ENCODE assay signal across 10 cellular contexts in the genomic region with DNA sequence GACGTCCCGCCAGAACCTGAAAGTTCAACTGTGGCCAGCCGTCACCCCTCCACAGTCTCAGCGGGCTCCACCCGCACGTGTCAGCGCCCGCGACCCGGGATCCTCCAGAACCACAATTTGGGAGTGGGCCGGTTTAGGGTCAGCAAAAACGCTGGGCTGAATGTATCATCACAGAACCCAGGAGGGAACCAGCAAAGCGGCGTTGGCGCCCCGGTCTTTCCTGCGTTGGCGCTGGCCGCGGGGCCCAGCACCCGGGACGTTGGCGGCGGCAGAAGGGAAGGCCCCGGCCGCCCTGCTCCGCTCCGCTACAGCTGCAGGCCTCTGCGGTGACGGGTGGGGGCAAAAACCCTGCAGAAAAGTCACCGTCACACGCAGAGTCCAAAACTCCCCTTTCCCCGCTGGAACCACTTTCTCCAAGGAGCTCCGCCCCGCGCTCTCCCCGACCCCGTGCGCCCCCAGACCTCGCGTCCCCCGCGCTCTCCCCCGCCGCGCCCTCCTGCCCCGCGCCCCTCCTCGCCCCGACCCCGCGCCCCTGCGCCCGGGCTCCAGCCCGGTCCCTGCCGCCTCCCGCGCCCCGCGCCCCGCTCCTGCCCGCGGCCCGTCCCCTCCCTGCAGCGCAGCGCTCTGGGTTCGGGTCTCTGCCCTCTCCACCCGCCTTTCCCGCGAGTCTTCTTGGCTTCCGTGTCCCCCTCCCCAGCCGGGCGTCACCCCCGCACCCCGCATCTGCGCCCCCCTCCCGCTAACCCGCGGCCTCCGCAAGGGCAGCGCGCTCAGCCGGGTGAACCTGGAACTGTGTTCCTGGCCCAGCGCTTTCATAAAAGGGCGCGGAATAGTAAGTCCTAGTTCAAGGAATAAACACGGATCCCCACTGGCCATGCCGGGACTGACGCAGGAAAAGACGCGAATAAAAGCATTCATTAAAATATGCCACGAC. TPM values are rescaled to one million over a fixed set of nuclear protein-coding genes. Genes with fewer than 3 reads are reported as not detected.
DNase-seq lines count a peak whose midpoint lies in the region; ATAC-seq and TF ChIP-seq lines count a peak whose summit lies in the region.
"Had no signal": no experiment of that assay in that cellular context is flagged by ENCODE, and none has a peak within 500 bp of the region (broad histone marks: within the 10 kb centered on the region; RNA-seq: fewer than 3 reads in every experiment).

No MANE protein-coding gene starts in this region.

- H3K9me3 ChIP-seq in endodermal cell (ENCODE audit: control insufficient read depth, low read length) (peaks cover 7% of the 10 kb centered on the region), mucosa of descending colon (no peaks in the 10 kb centered on the region), upper lobe of right lung (no peaks in the 10 kb centered on the region)

- 13 to 31% methylated on average over 29 to 92 of the region's 92 CpGs for WGBS in endodermal cell (ENCODE audit: insufficient coverage in 1 of 2, insufficient read length in 1 of 2), 2 experiments

- H3K27me3 Mint-ChIP-seq in endodermal cell (ENCODE audit: insufficient read depth): peaks cover 29% of the 10 kb centered on the region

- H3K27ac ChIP-seq in endodermal cell (ENCODE audit: low read depth, low read length) (no peak overlapping the region), upper lobe of right lung (no peak overlapping the region)

- H3K27me3 ChIP-seq in endodermal cell (ENCODE audit: control insufficient read depth, insufficient read depth, low read length, poor library complexity, severe bottlenecking): peaks cover 23% of the 10 kb centered on the region
- H3K27me3 ChIP-seq in upper lobe of right lung: peaks cover 4% of the 10 kb centered on the region

- peak overlapping the region; percentile 59 for H3K4me3 Mint-ChIP-seq in endodermal cell

- TF ChIP-seq CTCF in endodermal cell (conservative IDR thresholded peaks at IDR 0.05) (no peak), mucosa of descending colon (IDR thresholded peaks at IDR 0.05) (no peak), upper lobe of right lung (IDR thresholded peaks at IDR 0.05) (no peak), omental fat pad (IDR thresholded peaks at IDR 0.05) (no peak)

- peaks cover 29% of the 10 kb centered on the region for H3K4me1 Mint-ChIP-seq in endodermal cell

- H3K36me3 ChIP-seq in endodermal cell (ENCODE audit: control insufficient read depth, insufficient read depth, low read length): no peaks in the 10 kb centered on the region
- no peaks in the 10 kb centered on the region for H3K36me3 ChIP-seq in mucosa of descending colon (ENCODE audit: low read depth)
- H3K36me3 ChIP-seq in upper lobe of right lung: no peaks in the 10 kb centered on the region

- ATAC-seq in Right ventricle myocardium superior (ENCODE audit: poor library complexity): peak; percentile 62
- ATAC-seq in left ventricle myocardium superior: no peak
- peak; percentile 72 for ATAC-seq in mucosa of descending colon
- ATAC-seq in upper lobe of right lung: peak; percentile 68
- ATAC-seq in GM19397 (IDR thresholded peaks at IDR 0.05; ENCODE audit: unreplicated experiment): no peak
- no peak for ATAC-seq in omental fat pad (ENCODE audit: low FRiP score)

- no peak overlapping the region for H3K27ac Mint-ChIP-seq in endodermal cell
- H3K27ac Mint-ChIP-seq: CD14-positive monocyte had no signal

- no peak overlapping the region for H3K9ac ChIP-seq in endodermal cell (ENCODE audit: extremely low read depth, low read length, poor library complexity, severe bottlenecking)

- H3K4me1 ChIP-seq in endodermal cell (ENCODE audit: control insufficient read depth, insufficient read depth, low read length) (no peaks in the 10 kb centered on the region), mucosa of descending colon (ENCODE audit: low read depth) (peaks cover 16% of the 10 kb centered on the region), upper lobe of right lung (no peaks in the 10 kb centered on the region)

- intact Hi-C loops in Right ventricle myocardium superior (cut with DNase I): no loop called here
- intact Hi-C loops in left ventricle myocardium superior (cut with micrococcal nuclease): no loop called here
- intact Hi-C loops in mucosa of descending colon (cut with DNase I, micrococcal nuclease): no loop called here
- intact Hi-C loops in upper lobe of right lung (cut with DNase I): no loop called here

- H3K9me3 Mint-ChIP-seq in endodermal cell: peaks cover 11% of the 10 kb centered on the region

- peaks cover 8% of the 10 kb centered on the region for H3K36me3 Mint-ChIP-seq in endodermal cell (ENCODE audit: low read depth)
- H3K36me3 Mint-ChIP-seq: CD14-positive monocyte had no signal

- H3K4me3 ChIP-seq in endodermal cell (ENCODE audit: low read length): peak overlapping the region; percentile 54
- H3K4me3 ChIP-seq in mucosa of descending colon: peak overlapping the region; percentile 10
- H3K4me3 ChIP-seq in upper lobe of right lung: peak overlapping the region; percentile 50

- DNase-seq in Right ventricle myocardium superior (no peak), left ventricle myocardium superior (no peak), endodermal cell (peak; percentile 78), mucosa of descending colon (peak in 2 of 3 donors; percentile 69 to 70), upper lobe of right lung (no peak), CD1c-positive myeloid dendritic cell (ENCODE audit: extremely low spot score) (no peak), omental fat pad (ENCODE audit: low spot score) (no peak)
- DNase-seq: NCI-H226 had no signal

RNA-seq across cellular contexts. Expression of gene RNF32, which starts 24.0 kb away (rescaled TPM):
- total RNA-seq in Right ventricle myocardium superior (0.38 TPM), left ventricle myocardium superior (not detected), endodermal cell (1 to 10 TPM; 1.1 to 2.5 TPM), mucosa of descending colon (1 to 10 TPM; 2.0 to 3.7 (median 3.5) TPM), upper lobe of right lung (1.9 TPM), omental fat pad (1 to 10 TPM in 1 of 4 donors, under 1 TPM in 1, not detected in 2; 0.72 to 1.9 TPM)
- polyA plus RNA-seq in endodermal cell (2013, experiment 1 of 2): 1.4 TPM
- 2.0 TPM for polyA plus RNA-seq in endodermal cell (2013, experiment 2 of 2)

Comparison
In these comparisons a context has a peak if more than half of its experiments do, and no peak if none do; other contexts are left out.
1. ATAC-seq: peak in Right ventricle myocardium superior (single experiment), mucosa of descending colon (single experiment) and upper lobe of right lung (single experiment); none in left ventricle myocardium superior (single experiment), GM19397 (single experiment) and omental fat pad (single experiment).
2. DNase-seq: peak in endodermal cell (single experiment) and mucosa of descending colon (2 of 3); none in Right ventricle myocardium superior (single experiment), left ventricle myocardium superior (single experiment), upper lobe of right lung (single experiment), CD1c-positive myeloid dendritic cell (single experiment) and omental fat pad (single experiment).
3. Peak in every context shown above with its lines, with median percentiles within 50 percentile points of each other: H3K4me3 ChIP-seq.